ENCODE assay signal across 29 cellular contexts in genomic region chr21:20551939-20552338, GRCh38.
"Had no signal": no experiment of that assay in that cellular context is flagged by ENCODE, and none has a peak within 500 bp of the region (broad histone marks: within the 10 kb centered on the region; RNA-seq: fewer than 3 reads in every experiment).

No MANE protein-coding gene starts in this region.

- H3K27ac Mint-ChIP-seq: activated CD4-positive, alpha-beta memory T cell treated with anti-CD3 and anti-CD28 coated beads, Interleukin-2, amount 10 ng/mL, durations not matched to agents 7 days and 5 days; activated CD4-positive, alpha-beta T cell treated with anti-CD3 and anti-CD28 coated beads for 36 hours; activated CD4-positive, alpha-beta T cell treated with anti-CD3 and anti-CD28 coated beads, Interleukin-2, amount 10 ng/mL, durations not matched to agents 24 days and 14 days; activated naive CD4-positive, alpha-beta T cell treated with anti-CD3 and anti-CD28 coated beads, Interleukin-2, amount 10 ng/mL, durations not matched to agents 7 days and 5 days; activated naive CD4-positive, alpha-beta T cell treated with anti-CD3 and anti-CD28 coated beads, Interleukin-2, amount 50 U/mL, for 72 hours; activated naive CD8-positive, alpha-beta T cell treated with anti-CD3 and anti-CD28 coated beads, Interleukin-2, amount 10 ng/mL, durations not matched to agents 7 days and 5 days; activated T-cell treated with anti-CD3 and anti-CD28 coated beads, Interleukin-2, amount 50 U/mL, for 24 hours; activated T-cell treated with anti-CD3 and anti-CD28 coated beads, Interleukin-2, amount 50 U/mL, for 72 hours; dendritic cell treated with granulocyte-macrophage colony-stimulating factor and Interleukin-4, amounts not matched to agents 40 ng/mL and 50 ng/mL, for 4 days; endodermal cell had no signal

- H3K27me3 Mint-ChIP-seq: activated CD4-positive, alpha-beta memory T cell treated with anti-CD3 and anti-CD28 coated beads, Interleukin-2, amount 10 ng/mL, durations not matched to agents 7 days and 5 days; activated CD4-positive, alpha-beta T cell treated with anti-CD3 and anti-CD28 coated beads for 36 hours; activated CD4-positive, alpha-beta T cell treated with anti-CD3 and anti-CD28 coated beads, Interleukin-2, amount 10 ng/mL, durations not matched to agents 24 days and 14 days; activated naive CD4-positive, alpha-beta T cell treated with anti-CD3 and anti-CD28 coated beads, Interleukin-2, amount 10 ng/mL, durations not matched to agents 7 days and 5 days; activated naive CD8-positive, alpha-beta T cell treated with anti-CD3 and anti-CD28 coated beads, Interleukin-2, amount 10 ng/mL, durations not matched to agents 7 days and 5 days; activated T-cell treated with anti-CD3 and anti-CD28 coated beads, Interleukin-2, amount 50 U/mL, for 24 hours; central memory CD8-positive, alpha-beta T cell; dendritic cell treated with granulocyte-macrophage colony-stimulating factor and Interleukin-4, amounts not matched to agents 40 ng/mL and 50 ng/mL, for 4 days had no signal

- H3K9me3 Mint-ChIP-seq: endodermal cell had no signal

- H3K4me1 Mint-ChIP-seq: activated CD4-positive, alpha-beta memory T cell treated with anti-CD3 and anti-CD28 coated beads, Interleukin-2, amount 10 ng/mL, durations not matched to agents 7 days and 5 days; activated CD4-positive, alpha-beta T cell treated with anti-CD3 and anti-CD28 coated beads for 36 hours; activated CD4-positive, alpha-beta T cell treated with anti-CD3 and anti-CD28 coated beads, Interleukin-2, amount 10 ng/mL, durations not matched to agents 24 days and 14 days; activated naive CD4-positive, alpha-beta T cell treated with anti-CD3 and anti-CD28 coated beads, Interleukin-2, amount 10 ng/mL, durations not matched to agents 7 days and 5 days; activated naive CD8-positive, alpha-beta T cell treated with anti-CD3 and anti-CD28 coated beads, Interleukin-2, amount 10 ng/mL, durations not matched to agents 7 days and 5 days; central memory CD8-positive, alpha-beta T cell; endodermal cell had no signal

- H3K27me3 ChIP-seq: brain microvascular endothelial cell, dorsolateral prefrontal cortex, foreskin keratinocyte, gastrocnemius medialis, heart left ventricle had no signal

- ATAC-seq: activated CD4-positive, alpha-beta T cell treated with anti-CD3 and anti-CD28 coated beads for 36 hours; activated naive CD4-positive, alpha-beta T cell treated with anti-CD3 and anti-CD28 coated beads, Interleukin-2, amount 50 U/mL, for 72 hours; activated T-cell treated with anti-CD3 and anti-CD28 coated beads, Interleukin-2, amount 50 U/mL, for 72 hours; esophagus mucosa; foreskin keratinocyte; gastrocnemius medialis; heart left ventricle had no signal

- H3K4me3 ChIP-seq: coronary artery, dorsolateral prefrontal cortex, gastrocnemius medialis, heart left ventricle had no signal

- H3K4me1 ChIP-seq: foreskin keratinocyte, gastrocnemius medialis, heart left ventricle had no signal

- H3K36me3 ChIP-seq: brain microvascular endothelial cell, gastrocnemius medialis, heart left ventricle had no signal

- H3K4me3 Mint-ChIP-seq: activated CD4-positive, alpha-beta memory T cell treated with anti-CD3 and anti-CD28 coated beads, Interleukin-2, amount 10 ng/mL, durations not matched to agents 7 days and 5 days; activated CD4-positive, alpha-beta T cell treated with anti-CD3 and anti-CD28 coated beads for 36 hours; activated CD4-positive, alpha-beta T cell treated with anti-CD3 and anti-CD28 coated beads, Interleukin-2, amount 10 ng/mL, durations not matched to agents 24 days and 14 days; activated naive CD4-positive, alpha-beta T cell treated with anti-CD3 and anti-CD28 coated beads, Interleukin-2, amount 10 ng/mL, durations not matched to agents 7 days and 5 days; activated naive CD8-positive, alpha-beta T cell treated with anti-CD3 and anti-CD28 coated beads, Interleukin-2, amount 10 ng/mL, durations not matched to agents 7 days and 5 days; activated T-cell treated with anti-CD3 and anti-CD28 coated beads, Interleukin-2, amount 50 U/mL, for 24 hours; activated T-cell treated with anti-CD3 and anti-CD28 coated beads, Interleukin-2, amount 50 U/mL, for 72 hours; central memory CD8-positive, alpha-beta T cell; dendritic cell treated with granulocyte-macrophage colony-stimulating factor and Interleukin-4, amounts not matched to agents 40 ng/mL and 50 ng/mL, for 4 days; endodermal cell had no signal

- H3K36me3 Mint-ChIP-seq: activated naive CD4-positive, alpha-beta T cell treated with anti-CD3 and anti-CD28 coated beads, Interleukin-2, amount 10 ng/mL, durations not matched to agents 7 days and 5 days; activated naive CD4-positive, alpha-beta T cell treated with anti-CD3 and anti-CD28 coated beads, Interleukin-2, amount 50 U/mL, for 72 hours; activated naive CD8-positive, alpha-beta T cell treated with anti-CD3 and anti-CD28 coated beads, Interleukin-2, amount 10 ng/mL, durations not matched to agents 7 days and 5 days had no signal

- DNase-seq: activated CD4-positive, alpha-beta memory T cell treated with anti-CD3 and anti-CD28 coated beads, Interleukin-2, amount 10 ng/mL, durations not matched to agents 7 days and 5 days; activated CD4-positive, alpha-beta T cell treated with anti-CD3 and anti-CD28 coated beads for 36 hours; activated CD4-positive, alpha-beta T cell treated with anti-CD3 and anti-CD28 coated beads, Interleukin-2, amount 10 ng/mL, durations not matched to agents 24 days and 14 days; activated CD4-positive, CD25-positive, alpha-beta regulatory T cell; activated CD4-positive, CD25-positive, alpha-beta regulatory T cell treated with anti-CD3 and anti-CD28 coated beads, Interleukin-2, amount 50 U/mL, for 72 hours; activated CD8-positive, alpha-beta memory T cell treated with anti-CD3 and anti-CD28 coated beads, Interleukin-2, amount 50 U/mL, for 48 hours; activated gamma-delta T cell; activated naive CD4-positive, alpha-beta T cell; activated naive CD4-positive, alpha-beta T cell treated with anti-CD3 and anti-CD28 coated beads, Interleukin-2, amount 10 ng/mL, durations not matched to agents 7 days and 5 days; activated naive CD8-positive, alpha-beta T cell treated with anti-CD3 and anti-CD28 coated beads, Interleukin-2, amount 10 ng/mL, durations not matched to agents 7 days and 5 days; activated T-cell treated with anti-CD3 and anti-CD28 coated beads for 4 hours; activated T-cell treated with anti-CD3 and anti-CD28 coated beads, Interleukin-2, amount 50 U/mL, for 24 hours; activated T-cell treated with anti-CD3 and anti-CD28 coated beads, Interleukin-2, amount 50 U/mL, for 72 hours; amniotic stem cell; anterior cingulate cortex; brain microvascular endothelial cell; dorsolateral prefrontal cortex; effector memory CD4-positive, alpha-beta T cell; endodermal cell; foreskin keratinocyte; gastrocnemius medialis; glutamatergic neuron; heart left ventricle; T-helper 2 cell had no signal

- H3K9me3 ChIP-seq: gastrocnemius medialis had no signal

- H3K27ac ChIP-seq: brain microvascular endothelial cell, coronary artery, dorsolateral prefrontal cortex, foreskin keratinocyte, gastrocnemius medialis, heart left ventricle had no signal
